Comparison of ENCODE assay signal across 19 cellular contexts in the genomic region with DNA sequence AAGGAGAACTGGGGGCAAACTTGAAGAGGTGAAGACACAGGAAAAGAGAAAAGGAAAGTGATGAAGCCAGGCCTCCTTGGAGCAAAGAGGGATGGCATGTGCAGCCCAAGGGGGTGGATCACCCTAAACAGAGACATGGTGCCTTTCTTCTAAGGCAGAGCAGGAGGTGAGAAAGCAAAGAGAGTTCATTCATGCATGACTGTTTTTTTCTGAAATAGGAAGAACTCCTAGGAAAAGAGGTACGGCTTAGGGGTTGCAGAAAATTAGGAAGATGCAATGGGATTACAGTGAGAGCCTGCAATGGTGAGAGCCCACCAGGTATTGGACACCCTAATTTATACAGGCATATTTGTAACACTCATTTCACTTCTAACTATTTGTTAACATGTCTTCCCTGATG. TPM values are rescaled to one million over a fixed set of nuclear protein-coding genes. Genes with fewer than 3 reads are reported as not detected.
DNase-seq lines count a peak whose midpoint lies in the region; ATAC-seq and TF ChIP-seq lines count a peak whose summit lies in the region.
"Had no signal": no experiment of that assay in that cellular context is flagged by ENCODE, and none has a peak within 500 bp of the region (broad histone marks: within the 10 kb centered on the region; RNA-seq: fewer than 3 reads in every experiment).

No MANE protein-coding gene starts in this region.

- H2BK5ac ChIP-seq in mesenchymal stem cell (ENCODE audit: low read depth, low read length, poor library complexity, severe bottlenecking), result no peak overlapping the region

- no peak for ATAC-seq in heart right ventricle
- no peak for ATAC-seq in left cardiac atrium
- no peak for ATAC-seq in upper lobe of right lung
- ATAC-seq: activated CD4-positive, CD25-positive, alpha-beta regulatory T cell treated with anti-CD3 and anti-CD28 coated beads, Interleukin-2, amount 50 U/mL, for 24 hours; activated naive CD4-positive, alpha-beta T cell treated with anti-CD3 and anti-CD28 coated beads, Interleukin-2, amount 50 U/mL, for 72 hours; naive thymus-derived CD8-positive, alpha-beta T cell had no signal

- H2BK120ac ChIP-seq in mesenchymal stem cell (ENCODE audit: low read depth, low read length), result no peak overlapping the region

- H4K8ac ChIP-seq in mesenchymal stem cell (ENCODE audit: low read length), result no peak overlapping the region

- H3K4me2 ChIP-seq in mesenchymal stem cell (ENCODE audit: low read length, poor library complexity, severe bottlenecking), result no peak overlapping the region
- H3K4me2 ChIP-seq: KMS-11 had no signal

- no peak overlapping the region for H3K9ac ChIP-seq in adipocyte (ENCODE audit: low read length)
- no peak overlapping the region for H3K9ac ChIP-seq in mesenchymal stem cell (ENCODE audit: low read length)
- H3K9ac ChIP-seq: KMS-11 had no signal

- 98 to 100% methylated on average over 1 of the region's 1 CpG for WGBS in heart right ventricle, 2 donors
- 100% methylated on average over 1 of the region's 1 CpG for WGBS in mesenchymal stem cell

- H3K4ac ChIP-seq in mesenchymal stem cell (ENCODE audit: low read depth in 1 of 2, low read length in 2 of 2), result no peak overlapping the region

- H3K14ac ChIP-seq in mesenchymal stem cell (ENCODE audit: low read length in 2 of 2), result no peak overlapping the region

- intact Hi-C loops in heart right ventricle (cut with DNase I) (loop anchor here in 1 of 10 donors (5.0 kb wide), 1 partner anchor 45 kb away; no protein-coding TSS in a partner anchor), left cardiac atrium (cut with DNase I) (loop anchor here in 1 of 2 donors (10.0 kb wide), 1 partner anchor 63 kb away; no protein-coding TSS in a partner anchor), upper lobe of right lung (cut with DNase I) (no loop called here)

- no peaks in the 10 kb centered on the region for H3K79me1 ChIP-seq in mesenchymal stem cell (replicated peaks; ENCODE audit: low read length, poor library complexity, severe bottlenecking)

- H2AFZ ChIP-seq in mesenchymal stem cell (ENCODE audit: low read depth, low read length), result no peak overlapping the region

- H3K18ac ChIP-seq in mesenchymal stem cell (ENCODE audit: low read depth in 1 of 2, low read length in 2 of 2), result peak overlapping the region in 1 of 2 experiments; percentile 54

- H3K36me3 ChIP-seq in heart right ventricle, result no peaks in the 10 kb centered on the region
- peaks cover 6% of the 10 kb centered on the region for H3K36me3 ChIP-seq in adipocyte (ENCODE audit: control insufficient read depth, insufficient read depth, low read length, severe bottlenecking)
- H3K36me3 ChIP-seq in mesenchymal stem cell (ENCODE audit: control insufficient read depth in 1 of 2, insufficient read depth in 2 of 2, low read depth in 1 of 2, low read length in 2 of 2), result peaks cover 16 to 26% of the 10 kb centered on the region in 2 experiments
- no peaks in the 10 kb centered on the region for H3K36me3 ChIP-seq in upper lobe of right lung
- H3K36me3 ChIP-seq: vagina had no signal

- H4K91ac ChIP-seq in mesenchymal stem cell (ENCODE audit: low read length), result no peak overlapping the region

- H2BK15ac ChIP-seq in mesenchymal stem cell (ENCODE audit: low read depth, poor library complexity, severe bottlenecking), result no peak overlapping the region

- no peak overlapping the region for H3K23ac ChIP-seq in mesenchymal stem cell (ENCODE audit: low read length in 2 of 2)

- no peak overlapping the region for H2BK12ac ChIP-seq in mesenchymal stem cell (ENCODE audit: low read length in 2 of 2)

- no peak overlapping the region for H3K4me3 ChIP-seq in heart right ventricle
- peak overlapping the region; percentile 2 for H3K4me3 ChIP-seq in adipocyte (ENCODE audit: low read length)
- no peak overlapping the region for H3K4me3 ChIP-seq in mesenchymal stem cell (ENCODE audit: insufficient read depth in 1 of 2, low read depth in 1 of 2, low read length in 2 of 2)
- H3K4me3 ChIP-seq in upper lobe of right lung, result no peak overlapping the region
- H3K4me3 ChIP-seq: vagina had no signal

- H3K9me3 ChIP-seq in heart right ventricle (no peaks in the 10 kb centered on the region), adipocyte (ENCODE audit: control insufficient read depth, low read length) (no peaks in the 10 kb centered on the region), mesenchymal stem cell (ENCODE audit: control insufficient read depth, low read length) (no peaks in the 10 kb centered on the region), upper lobe of right lung (no peaks in the 10 kb centered on the region)
- H3K9me3 ChIP-seq: vagina had no signal

- no peak for DNase-seq in heart right ventricle
- DNase-seq in left cardiac atrium, result no peak
- DNase-seq in adipocyte (ENCODE audit: low read depth), result no peak
- no peak for DNase-seq in mesenchymal stem cell
- DNase-seq in upper lobe of right lung, result no peak
- no peak for DNase-seq in hepatic stellate cell (ENCODE audit: low spot score)
- no peak for DNase-seq in substantia nigra (lab: John Stamatoyannopoulos, UW)
- DNase-seq in SHP77 treated with DMSO at 0.1 percent for 48 hours (lab: John Stamatoyannopoulos, UW), result no peak
- DNase-seq: activated CD8-positive, alpha-beta memory T cell treated with anti-CD3 and anti-CD28 coated beads, Interleukin-2, amount 50 U/mL, for 48 hours; DMS 273 treated with DMSO at 0.1 percent for 48 hours; glutamatergic neuron; naive thymus-derived CD8-positive, alpha-beta T cell; NCI-H1436 treated with DMSO at 0.1 percent for 48 hours; stimulated activated CD8-positive, alpha-beta memory T cell treated with anti-CD3 and anti-CD28 coated beads, Interleukin-4, amount 100 ng/mL, for 48 hours; T-helper 1 cell had no signal

- peaks cover 30 to 99% (median 87%) of the 10 kb centered on the region in 9 donors for H3K4me1 ChIP-seq in heart right ventricle
- H3K4me1 ChIP-seq in adipocyte (ENCODE audit: control insufficient read depth, insufficient read depth, low read length), result peaks cover 59% of the 10 kb centered on the region
- H3K4me1 ChIP-seq in mesenchymal stem cell (ENCODE audit: control insufficient read depth, insufficient read depth, low read depth, low read length), result peaks cover 30% of the 10 kb centered on the region
- H3K4me1 ChIP-seq in upper lobe of right lung, result peaks cover 66% of the 10 kb centered on the region

- no peak for TF ChIP-seq CTCF in heart right ventricle (IDR thresholded peaks at IDR 0.05)
- TF ChIP-seq CTCF in upper lobe of right lung (IDR thresholded peaks at IDR 0.05), result no peak

- H3K27me3 ChIP-seq in heart right ventricle, result no peaks in the 10 kb centered on the region
- no peaks in the 10 kb centered on the region for H3K27me3 ChIP-seq in adipocyte (replicated peaks; ENCODE audit: control insufficient read depth, insufficient read depth, low read length)
- H3K27me3 ChIP-seq in mesenchymal stem cell (ENCODE audit: control insufficient read depth in 1 of 2, insufficient read depth in 1 of 2, low read length in 2 of 2), result no peaks in the 10 kb centered on the region
- no peaks in the 10 kb centered on the region for H3K27me3 ChIP-seq in upper lobe of right lung
- H3K27me3 ChIP-seq: vagina had no signal

- H3K27ac ChIP-seq in heart right ventricle (peak overlapping the region in 7 of 10 donors; percentile 33 to 86 (median 74)), mesenchymal stem cell (ENCODE audit: low read length, poor library complexity, severe bottlenecking) (peak overlapping the region; percentile 11), upper lobe of right lung (peak overlapping the region; percentile 34), substantia nigra (ENCODE audit: low read depth, low read length, poor library complexity, severe bottlenecking) (no peak overlapping the region)
- H3K27ac ChIP-seq: KMS-11 had no signal

- H2AK5ac ChIP-seq in mesenchymal stem cell (ENCODE audit: low read length, severe bottlenecking), result no peak overlapping the region

RNA-seq across cellular contexts. Expression of a gene that starts 15.9 kb away (rescaled TPM):
- total RNA-seq in heart right ventricle (100 to 1,000 TPM; 503 to 713 (median 595) TPM), left cardiac atrium (100 to 1,000 TPM; 462 to 660 TPM), upper lobe of right lung (517 TPM)
- 100 to 1,000 TPM; 169 to 828 TPM for polyA plus RNA-seq in heart right ventricle
- 1,059 TPM for polyA plus RNA-seq in mesenchymal stem cell (2013, experiment 1 of 2)
- polyA plus RNA-seq in mesenchymal stem cell (2013, experiment 2 of 2), result 1,073 TPM
